Comparison of ENCODE assay signal across 8 cellular contexts in genomic region chr15:40046721-40047412, GRCh38. TPM values are rescaled to one million over a fixed set of nuclear protein-coding genes. Genes with fewer than 3 reads are reported as not detected.
DNase-seq lines count a peak whose midpoint lies in the region; ATAC-seq, FAIRE-seq and TF ChIP-seq lines count a peak whose summit lies in the region.

No MANE protein-coding gene starts in this region.

- CTCF ChIA-PET in HepG2 (lab: Yijun Ruan, JAX; ENCODE audit: low intra/inter-chr PET ratio, low total read pairs), result interaction anchor here (2.3 kb wide), 1 partner anchor 228 kb away, joined by 19 read pairs; no protein-coding TSS in a partner anchor

- TF ChIP-seq EP300 in HepG2 (IDR thresholded peaks at IDR 0.05; ENCODE audit: low read depth in 2 of 2, low read length in 2 of 2) (no peak), HepG2 (CRISPR knock-in tag; IDR thresholded peaks at IDR 0.05; ENCODE audit: borderline replicate concordance) (no peak)

- no TSS peak for BruUV-seq in HepG2 (replicated peaks; lab: Mats Ljungman, UMichigan)

- no peak overlapping the region for H2AFZ ChIP-seq in HepG2 (ENCODE audit: low read length)

- no peaks in the 10 kb centered on the region for H3K27me3 ChIP-seq in HepG2 (ENCODE audit: control insufficient read depth in 1 of 2, insufficient read depth in 2 of 2, low read length in 2 of 2)

- peaks cover 24% of the 10 kb centered on the region for H3K36me3 Mint-ChIP-seq in activated naive CD8-positive, alpha-beta T cell treated with anti-CD3 and anti-CD28 coated beads for 36 hours

- no peak; the same call in 1 of the 2 replicates for TF ChIP-seq CTCF in HepG2 (CRISPR knock-in tag; IDR thresholded peaks at IDR 0.05)

- peaks cover 46% of the 10 kb centered on the region for H3K4me1 ChIP-seq in HepG2 (ENCODE audit: insufficient read depth, low read length)

- peaks cover 67% of the 10 kb centered on the region for H3K4me1 Mint-ChIP-seq in activated naive CD8-positive, alpha-beta T cell treated with anti-CD3 and anti-CD28 coated beads for 36 hours

- intact Hi-C loops in HepG2 (cut with micrococcal nuclease; ENCODE audit: unreplicated experiment), result loop anchor here (5.0 kb wide), 1 partner anchor 115 kb away; the partner anchor contains the start of gene BUB1B
- intact Hi-C loops in sciatic nerve (cut with DNase I), result loop anchor here (5.0 kb wide), 1 partner anchor 225 kb away; no protein-coding TSS in a partner anchor

- no peaks in the 10 kb centered on the region for H3K79me2 ChIP-seq in HepG2 (ENCODE audit: insufficient read depth, low read length)

- no peaks in the 10 kb centered on the region for H4K20me1 ChIP-seq in HepG2 (ENCODE audit: insufficient read depth, low read length)

- in situ Hi-C loops in HepG2 (cut with HindIII; ENCODE audit: extremely low pct_ligation_motif_present, low pct_unique_long_range_greater_than_20kb), result loop anchor here (5.0 to 10.0 kb wide), 3 partner anchors 65 to 225 kb away; partner anchors contain the start of gene BUB1B

- H3K9me3 ChIP-seq in HepG2 (ENCODE audit: low read length), result no peaks in the 10 kb centered on the region

- peak overlapping the region; percentile 95 for H3K27ac Mint-ChIP-seq in activated naive CD8-positive, alpha-beta T cell treated with anti-CD3 and anti-CD28 coated beads for 36 hours

- no peak overlapping the region for H3K9ac ChIP-seq in HepG2 (ENCODE audit: insufficient read depth, low read depth, low read length)

- ATAC-seq in HepG2 (no peak), sciatic nerve (no peak)

- H3K36me3 ChIP-seq in HepG2 (replicated peaks in 1 of 2; ENCODE audit: control insufficient read depth in 1 of 2, insufficient read depth in 2 of 2, low read length in 2 of 2), result no peaks in the 10 kb centered on the region

- H3K27me3 Mint-ChIP-seq in activated naive CD8-positive, alpha-beta T cell treated with anti-CD3 and anti-CD28 coated beads for 36 hours, result no peaks in the 10 kb centered on the region

- DNase-seq in stimulated activated CD4-positive, alpha-beta T cell treated with anti-CD3 and anti-CD28 coated beads, Interleukin-4, amount 100 ng/mL, for 1 hour, result peak; percentile 22
- no peak for DNase-seq in stimulated activated CD4-positive, alpha-beta T cell treated with anti-CD3 and anti-CD28 coated beads, Interleukin-4, amount 100 ng/mL, for 4 hours
- no peak for DNase-seq in activated naive CD8-positive, alpha-beta T cell treated with anti-CD3 and anti-CD28 coated beads for 36 hours
- no peak for DNase-seq in HepG2 (ENCODE audit: low spot score)
- DNase-seq in substantia nigra (lab: John Stamatoyannopoulos, UW), result no peak
- no peak for DNase-seq in GF-D8 (lab: John Stamatoyannopoulos, UW)
- DNase-seq in sciatic nerve (ENCODE audit: low spot score), result no peak
- no peak for DNase-seq in NCI-H1694 (lab: John Stamatoyannopoulos, UW)

- H3K9me3 Mint-ChIP-seq in activated naive CD8-positive, alpha-beta T cell treated with anti-CD3 and anti-CD28 coated beads for 36 hours, result peaks cover 1% of the 10 kb centered on the region

- H3K4me3 ChIP-seq in HepG2 (replicated peaks in 1 of 3; ENCODE audit: insufficient read depth in 1 of 3, low read depth in 2 of 3, low read length in 3 of 3), result no peak overlapping the region

- no peak overlapping the region for H3K4me3 Mint-ChIP-seq in activated naive CD8-positive, alpha-beta T cell treated with anti-CD3 and anti-CD28 coated beads for 36 hours

- FAIRE-seq in HepG2 (lab: Jason Lieb, UNC), result no peak

- WGBS in HepG2 (ENCODE audit: low lambda C conversion rate), result 100% methylated on average over 2 of the region's 5 CpGs

- POLR2A ChIA-PET in HepG2 (lab: Yijun Ruan, JAX), result interaction anchor here (0.6 to 3.3 kb wide), 15 partner anchors 8 to 66 kb away, joined by 3 to 35 read pairs (median 5); partner anchors contain the start of gene BMF

- TF ChIP-seq POLR2A in HepG2 (IDR thresholded peaks at IDR 0.05; ENCODE audit: insufficient read depth in 1 of 2, low read depth in 2 of 2, low read length in 2 of 2), result no peak

- TF ChIP-seq RAD21 in HepG2 (CRISPR knock-in tag; IDR thresholded peaks at IDR 0.05), result no peak

- H3K27ac ChIP-seq in HepG2 (ENCODE audit: extremely low read length, insufficient read depth, low read length), result no peak overlapping the region
- H3K27ac ChIP-seq in substantia nigra (ENCODE audit: low read depth, low read length, poor library complexity, severe bottlenecking), result no peak overlapping the region

- H3K4me2 ChIP-seq in HepG2 (ENCODE audit: low read depth, low read length), result peak overlapping the region; percentile 13; the same call in 1 of the 2 replicates

TF ChIP-seq in HepG2, 621 proteins besides CTCF, POLR2A, EP300 and RAD21 (continues in another document):
- TF ChIP-seq FLYWCH1 (CRISPR knock-in tag; IDR thresholded peaks at IDR 0.05), result no peak
- TF ChIP-seq ZNF441 (CRISPR knock-in tag; IDR thresholded peaks at IDR 0.05; ENCODE audit: borderline replicate concordance), result no peak
- no peak for TF ChIP-seq FOXP4 (CRISPR knock-in tag; IDR thresholded peaks at IDR 0.05)
- no peak for TF ChIP-seq ZNF841 (CRISPR knock-in tag; IDR thresholded peaks at IDR 0.05; ENCODE audit: borderline replicate concordance)
- no peak for TF ChIP-seq SRF (IDR thresholded peaks at IDR 0.05; ENCODE audit: low read depth, low read length)
- no peak for TF ChIP-seq MAFK (conservative IDR thresholded peaks at IDR 0.05 in 1 of 2, IDR thresholded peaks at IDR 0.05 in 1 of 2; ENCODE audit: low read length in 2 of 2)
- no peak for TF ChIP-seq ZSCAN12 (CRISPR knock-in tag; IDR thresholded peaks at IDR 0.05)
- no peak for TF ChIP-seq ZGPAT (CRISPR knock-in tag; IDR thresholded peaks at IDR 0.05)
- TF ChIP-seq ZZZ3 (CRISPR knock-in tag; IDR thresholded peaks at IDR 0.05; ENCODE audit: borderline replicate concordance), result no peak
- no peak for TF ChIP-seq RFXAP (CRISPR knock-in tag; IDR thresholded peaks at IDR 0.05; ENCODE audit: borderline replicate concordance)

RNA-seq across cellular contexts. Expression of gene SRP14, which starts 7.9 kb away (rescaled TPM):
- 100 to 1,000 TPM; 161 to 169 TPM for total RNA-seq in activated naive CD8-positive, alpha-beta T cell treated with anti-CD3 and anti-CD28 coated beads for 36 hours
- 208 and 346 TPM in 2 replicates for total RNA-seq in HepG2 (2016; rRNA removed; fragmentation: Illumina TruSeq; extraction: Trizol)
- total RNA-seq in HepG2 (2016; cell fraction: cytosol; rRNA removed; fragmentation: Illumina TruSeq; extraction: Trizol; ENCODE audit: low read depth), result 41.2 and 44.6 TPM in 2 replicates
- total RNA-seq in HepG2 (2016; cell fraction: insoluble cytoplasmic fraction; rRNA removed; fragmentation: Illumina TruSeq; extraction: Trizol), result 215 and 364 TPM in 2 replicates
- total RNA-seq in HepG2 (2016; cell fraction: membrane; rRNA removed; fragmentation: Illumina TruSeq; extraction: Trizol), result 66.6 and 67.3 TPM in 2 replicates
- 83.4 and 83.7 TPM in 2 replicates for total RNA-seq in HepG2 (2016; cell fraction: nucleus; rRNA removed; fragmentation: Illumina TruSeq; extraction: Trizol)
- polyA plus RNA-seq in HepG2 (2011; rRNA removed), result 257 and 356 TPM in 2 replicates
- polyA plus RNA-seq in HepG2 (2011; cell fraction: cytosol; rRNA removed), result 182 and 220 TPM in 2 replicates
- polyA plus RNA-seq in HepG2 (2011; cell fraction: nucleus; rRNA removed), result 51.4 and 52.1 TPM in 2 replicates
- polyA plus RNA-seq in HepG2 (2012), result 184 and 206 TPM in 2 replicates
- polyA plus RNA-seq in HepG2 (2016; cell fraction: cytosol; fragmentation: Illumina TruSeq; extraction: Trizol; ENCODE audit: low read depth), result 72.3 and 76.1 TPM in 2 replicates
- polyA plus RNA-seq in HepG2 (2016; cell fraction: insoluble cytoplasmic fraction; fragmentation: Illumina TruSeq; extraction: Trizol; ENCODE audit: low read depth), result 607 and 646 TPM in 2 replicates
- polyA plus RNA-seq in HepG2 (2016; cell fraction: membrane; fragmentation: Illumina TruSeq; extraction: Trizol; ENCODE audit: low read depth), result 102 TPM in 2 replicates
- 218 and 240 TPM in 2 replicates for polyA plus RNA-seq in HepG2 (2016; cell fraction: nucleus; fragmentation: Illumina TruSeq; extraction: Trizol; ENCODE audit: insufficient read depth, low read depth)
- polyA minus RNA-seq in HepG2 (2011; rRNA and poly(A)+ RNA removed; ENCODE audit: low replicate concordance), result 39.8 and 85.1 TPM in 2 replicates
- 43.2 and 55.2 TPM in 2 replicates for polyA minus RNA-seq in HepG2 (2011; cell fraction: cytosol; rRNA and poly(A)+ RNA removed)
- 31.1 and 41.5 TPM in 2 replicates for polyA minus RNA-seq in HepG2 (2011; cell fraction: nucleus; rRNA and poly(A)+ RNA removed)
- total RNA-seq in sciatic nerve, result 150 TPM
